ENCODE assay signal across 8 cellular contexts in the genomic region with DNA sequence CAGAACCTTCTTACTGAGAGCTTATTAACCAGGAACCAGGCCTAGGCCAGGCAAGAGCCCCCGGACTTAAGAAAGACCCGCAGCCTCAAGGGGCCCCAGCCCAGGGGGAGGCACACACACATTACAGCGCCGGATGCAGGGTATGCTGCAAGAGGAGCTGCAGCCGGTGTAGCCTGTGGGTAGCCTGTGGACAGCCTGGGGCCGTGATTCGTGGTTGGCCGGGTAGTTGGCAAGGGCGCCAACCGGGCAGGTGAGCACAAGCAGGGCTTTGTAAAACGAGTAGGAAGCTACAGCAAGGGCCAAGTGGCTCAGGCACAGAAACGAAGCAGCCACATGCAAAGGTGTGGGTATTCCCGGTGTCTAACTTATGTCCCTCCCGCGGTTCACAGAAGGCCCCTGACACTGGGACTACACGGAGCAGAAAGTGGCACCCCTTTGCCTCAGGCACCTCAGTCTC. TPM values are rescaled to one million over a fixed set of nuclear protein-coding genes. Genes with fewer than 3 reads are reported as not detected.
DNase-seq lines count a peak whose midpoint lies in the region; ATAC-seq and TF ChIP-seq lines count a peak whose summit lies in the region.

No MANE protein-coding gene starts in this region.

- peaks cover 0 to 3% (median 1%) of the 10 kb centered on the region in 8 donors for H3K9me3 Mint-ChIP-seq in CD4-positive, alpha-beta memory T cell

- DNase-seq in CD4-positive, alpha-beta memory T cell, result no peak
- peak; percentile 61 for DNase-seq in HT-29 (ENCODE audit: low spot score)
- no peak for DNase-seq in astrocyte of the spinal cord (ENCODE audit: low read depth, low spot score)
- DNase-seq in mucosa of descending colon, result peak in 2 of 3 donors; percentile 23 to 51
- DNase-seq in SW 1271 (lab: John Stamatoyannopoulos, UW), result no peak
- no peak for DNase-seq in superior temporal gyrus (ENCODE audit: extremely low spot score)
- no peak for DNase-seq in stimulated activated CD4-positive, alpha-beta T cell treated with anti-CD3 and anti-CD28 coated beads, Interleukin-4, amount 100 ng/mL, for 4 hours

- peak overlapping the region in 1 of 7 donors; percentile 57 for H3K27ac Mint-ChIP-seq in CD4-positive, alpha-beta memory T cell

- ATAC-seq in GM19372 (IDR thresholded peaks at IDR 0.05; ENCODE audit: low read depth, unreplicated experiment) (peak; percentile 7), mucosa of descending colon (peak; percentile 50)

- H3K27me3 Mint-ChIP-seq in CD4-positive, alpha-beta memory T cell, result no peaks in the 10 kb centered on the region

- no peaks in the 10 kb centered on the region for H3K27me3 ChIP-seq in CD4-positive, alpha-beta memory T cell (ENCODE audit: insufficient read depth, low read length)

- no peak overlapping the region for H3K27ac ChIP-seq in CD4-positive, alpha-beta memory T cell (ENCODE audit: low read depth, low read length)

- in situ Hi-C loops in astrocyte of the spinal cord (cut with HindIII; ENCODE audit: low sequenced_read_pairs), result no loop called here

- H3K4me1 Mint-ChIP-seq in CD4-positive, alpha-beta memory T cell, result peaks cover 1 to 18% (median 4%) of the 10 kb centered on the region in 4 donors

- TF ChIP-seq CTCF in astrocyte of the spinal cord (IDR thresholded peaks at IDR 0.05; ENCODE audit: low read depth, low read length) (no peak), mucosa of descending colon (IDR thresholded peaks at IDR 0.05) (no peak)

- CTCF ChIA-PET in CD4-positive, alpha-beta memory T cell (lab: Charles Lee; ENCODE audit: partially characterized antibody), result interaction anchor here (0.7 to 1.6 kb wide), 2 partner anchors 10 to 728 kb away, joined by 4 to 5 read pairs; no protein-coding TSS in a partner anchor

- intact Hi-C loops in CD4-positive, alpha-beta memory T cell (cut with micrococcal nuclease), result no loop called here
- intact Hi-C loops in mucosa of descending colon (cut with DNase I, micrococcal nuclease), result no loop called here

- peak overlapping the region in 1 of 2 donors; percentile 54 for H3K4me3 ChIP-seq in CD4-positive, alpha-beta memory T cell (ENCODE audit: low read length in 2 of 2)
- H3K4me3 ChIP-seq in astrocyte of the spinal cord (ENCODE audit: low read depth, low read length) (peak overlapping the region; percentile 10), mucosa of descending colon (peak overlapping the region; percentile 25)

- no peaks in the 10 kb centered on the region for H3K9me3 ChIP-seq in CD4-positive, alpha-beta memory T cell (ENCODE audit: control insufficient read depth in 1 of 2, low read length in 2 of 2)
- H3K9me3 ChIP-seq in mucosa of descending colon, result no peaks in the 10 kb centered on the region

- H3K4me3 Mint-ChIP-seq in CD4-positive, alpha-beta memory T cell, result peak overlapping the region; percentile 57 to 86 (median 81)

- H3K36me3 Mint-ChIP-seq in CD4-positive, alpha-beta memory T cell, result peaks cover 13 to 18% of the 10 kb centered on the region in 2 donors

- no peaks in the 10 kb centered on the region for H3K4me1 ChIP-seq in CD4-positive, alpha-beta memory T cell (ENCODE audit: insufficient read depth, low read length)
- H3K4me1 ChIP-seq in mucosa of descending colon (ENCODE audit: low read depth), result peaks cover 6% of the 10 kb centered on the region

- H3K36me3 ChIP-seq in CD4-positive, alpha-beta memory T cell (ENCODE audit: insufficient read depth, low read length), result no peaks in the 10 kb centered on the region
- H3K36me3 ChIP-seq in mucosa of descending colon (ENCODE audit: low read depth), result no peaks in the 10 kb centered on the region

- POLR2A ChIA-PET in CD4-positive, alpha-beta memory T cell (lab: Charles Lee; ENCODE audit: partially characterized antibody), result interaction anchor here (1.2 to 1.4 kb wide), 2 partner anchors 69 to 70 kb away, joined by 3 to 4 read pairs; a partner anchor contains a TSS

RNA-seq across cellular contexts. Expression of a gene that starts 40.6 kb away (rescaled TPM):
- under 1 TPM; 0.12 to 0.61 TPM for total RNA-seq in CD4-positive, alpha-beta memory T cell
- not detected for polyA plus RNA-seq in CD4-positive, alpha-beta memory T cell
- 0.65 TPM in 1 of 2 replicates, not detected in the other for total RNA-seq in HT-29 (2014; rRNA removed; shearing (Covaris generic))
- total RNA-seq in mucosa of descending colon, result 10 to 100 TPM in 1 of 3 donors, 1 to 10 TPM in 2; 1.2 to 11.1 (median 2.0) TPM

Comparison
In these comparisons a context has a peak if more than half of its experiments do, and no peak if none do; other contexts are left out.
1. DNase-seq: peak in HT-29 (single experiment) and mucosa of descending colon (2 of 3); none in CD4-positive, alpha-beta memory T cell (0 of 5), astrocyte of the spinal cord (single experiment), SW 1271 (0 of 2), superior temporal gyrus (single experiment) and stimulated activated CD4-positive, alpha-beta T cell treated with anti-CD3 and anti-CD28 coated beads, Interleukin-4, amount 100 ng/mL, for 4 hours (0 of 2).